In the genomic region with DNA sequence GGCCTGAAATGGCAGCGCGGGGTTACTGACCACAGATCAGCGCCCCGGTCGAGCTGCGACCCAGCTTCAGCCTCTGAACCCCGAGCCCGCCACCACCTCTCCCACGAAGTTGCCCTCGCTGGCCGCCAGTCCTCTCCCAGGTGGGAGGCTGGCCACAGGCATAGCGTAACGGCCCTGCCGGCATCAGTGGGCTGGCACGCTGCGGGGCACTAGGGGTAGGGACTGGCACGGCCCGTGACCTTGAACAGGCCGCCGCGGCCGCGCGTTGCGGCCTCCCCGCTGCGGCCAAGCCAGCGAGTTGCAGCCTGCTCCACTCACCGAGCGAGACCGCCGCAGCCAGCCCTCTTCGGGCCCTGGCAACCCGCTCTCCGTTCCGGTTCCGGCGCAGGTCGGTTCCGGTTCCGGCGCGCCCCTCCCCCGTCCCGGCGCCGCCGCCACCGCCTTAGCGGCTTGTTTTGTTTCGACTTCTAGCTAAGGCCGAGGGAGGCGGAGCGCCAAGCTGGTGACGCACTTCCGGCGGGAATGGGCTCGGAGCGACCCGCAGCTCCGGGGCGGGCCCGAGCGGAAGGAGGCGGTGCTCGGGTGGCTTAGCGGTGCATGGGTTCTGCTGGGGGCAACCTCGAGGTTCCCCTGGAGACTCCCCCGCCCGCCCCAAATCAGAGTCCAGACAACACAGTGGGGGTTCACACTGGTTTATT, we compare ENCODE assay signal across 8 cellular contexts. TPM values are rescaled to one million over a fixed set of nuclear protein-coding genes. Genes with fewer than 3 reads are reported as not detected.
DNase-seq lines count a peak whose midpoint lies in the region; ATAC-seq and TF ChIP-seq lines count a peak whose summit lies in the region.

A gene with protein sequence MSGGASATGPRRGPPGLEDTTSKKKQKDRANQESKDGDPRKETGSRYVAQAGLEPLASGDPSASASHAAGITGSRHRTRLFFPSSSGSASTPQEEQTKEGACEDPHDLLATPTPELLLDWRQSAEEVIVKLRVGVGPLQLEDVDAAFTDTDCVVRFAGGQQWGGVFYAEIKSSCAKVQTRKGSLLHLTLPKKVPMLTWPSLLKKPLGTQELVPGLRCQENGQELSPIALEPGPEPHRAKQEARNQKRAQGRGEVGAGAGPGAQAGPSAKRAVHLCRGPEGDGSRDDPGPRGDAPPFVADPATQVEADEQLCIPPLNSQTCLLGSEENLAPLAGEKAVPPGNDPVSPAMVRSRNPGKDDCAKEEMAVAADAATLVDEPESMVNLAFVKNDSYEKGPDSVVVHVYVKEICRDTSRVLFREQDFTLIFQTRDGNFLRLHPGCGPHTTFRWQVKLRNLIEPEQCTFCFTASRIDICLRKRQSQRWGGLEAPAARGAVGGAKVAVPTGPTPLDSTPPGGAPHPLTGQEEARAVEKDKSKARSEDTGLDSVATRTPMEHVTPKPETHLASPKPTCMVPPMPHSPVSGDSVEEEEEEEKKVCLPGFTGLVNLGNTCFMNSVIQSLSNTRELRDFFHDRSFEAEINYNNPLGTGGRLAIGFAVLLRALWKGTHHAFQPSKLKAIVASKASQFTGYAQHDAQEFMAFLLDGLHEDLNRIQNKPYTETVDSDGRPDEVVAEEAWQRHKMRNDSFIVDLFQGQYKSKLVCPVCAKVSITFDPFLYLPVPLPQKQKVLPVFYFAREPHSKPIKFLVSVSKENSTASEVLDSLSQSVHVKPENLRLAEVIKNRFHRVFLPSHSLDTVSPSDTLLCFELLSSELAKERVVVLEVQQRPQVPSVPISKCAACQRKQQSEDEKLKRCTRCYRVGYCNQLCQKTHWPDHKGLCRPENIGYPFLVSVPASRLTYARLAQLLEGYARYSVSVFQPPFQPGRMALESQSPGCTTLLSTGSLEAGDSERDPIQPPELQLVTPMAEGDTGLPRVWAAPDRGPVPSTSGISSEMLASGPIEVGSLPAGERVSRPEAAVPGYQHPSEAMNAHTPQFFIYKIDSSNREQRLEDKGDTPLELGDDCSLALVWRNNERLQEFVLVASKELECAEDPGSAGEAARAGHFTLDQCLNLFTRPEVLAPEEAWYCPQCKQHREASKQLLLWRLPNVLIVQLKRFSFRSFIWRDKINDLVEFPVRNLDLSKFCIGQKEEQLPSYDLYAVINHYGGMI (N-terminal part only) (minus strand): TSS at position 386 of the 698 bp plus-strand sequence. CDS start 1,678 bp downstream, outside the sequence.

- H3K4me3 ChIP-seq in OCI-LY3 (ENCODE audit: low read length) (peak within 1 kb of the TSS; percentile 91), mononuclear cell (ENCODE audit: low read length) (peak within 1 kb of the TSS; percentile 95)

- H3K4me1 ChIP-seq in OCI-LY3 (ENCODE audit: low read length), result peaks cover 15% of the 10 kb centered on the region
- peaks cover 24% of the 10 kb centered on the region for H3K4me1 ChIP-seq in mononuclear cell (ENCODE audit: insufficient read depth, low read length)

- peak within 1 kb of the TSS; percentile 97 for H3K4me2 ChIP-seq in OCI-LY3 (ENCODE audit: low read length)

- H3K9me3 ChIP-seq in OCI-LY3 (ENCODE audit: insufficient read depth, low read length) (no peaks in the 10 kb centered on the region), mononuclear cell (ENCODE audit: low read depth, low read length) (no peaks in the 10 kb centered on the region)

- H3K4me1 Mint-ChIP-seq in endothelial cell (ENCODE audit: unreplicated experiment), result peaks cover 5% of the 10 kb centered on the region

- H3K36me3 Mint-ChIP-seq in endothelial cell (ENCODE audit: low read depth, unreplicated experiment), result peaks cover 27% of the 10 kb centered on the region

- no peaks in the 10 kb centered on the region for H3K9me3 Mint-ChIP-seq in endothelial cell (ENCODE audit: unreplicated experiment)

- H3K27me3 ChIP-seq in OCI-LY3 (ENCODE audit: low read depth, low read length) (no peaks in the 10 kb centered on the region), mononuclear cell (ENCODE audit: insufficient read depth, low read length) (no peaks in the 10 kb centered on the region)

- H3K27ac ChIP-seq in OCI-LY3 (ENCODE audit: low read length), result peak within 1 kb of the TSS; percentile 81

- H3K27me3 Mint-ChIP-seq in endothelial cell (ENCODE audit: unreplicated experiment), result peaks cover 5% of the 10 kb centered on the region

- H3K4me3 Mint-ChIP-seq in endothelial cell (ENCODE audit: unreplicated experiment), result peak within 1 kb of the TSS; percentile 93

- no peaks in the 10 kb centered on the region for H4K20me1 ChIP-seq in OCI-LY3 (ENCODE audit: insufficient read depth, low read length)

- DNase-seq in COLO829 (ENCODE audit: low spot score) (peak; percentile 97), HT1080 (ENCODE audit: low read depth) (peak; percentile 93), endothelial cell (ENCODE audit: low spot score) (peak; percentile 88)
- DNase-seq in activated CD8-positive, alpha-beta memory T cell treated with anti-CD3 and anti-CD28 coated beads, Interleukin-2, amount 50 U/mL, for 48 hours, result peak; percentile 97
- DNase-seq in stimulated activated CD8-positive, alpha-beta memory T cell treated with anti-CD3 and anti-CD28 coated beads, Interleukin-4, amount 100 ng/mL, for 1 hour (ENCODE audit: low read depth in 2 of 2, low spot score in 1 of 2), result peak; percentile 83

- peaks cover 29% of the 10 kb centered on the region for H3K36me3 ChIP-seq in OCI-LY3 (replicated peaks; ENCODE audit: low read depth, low read length)

- peak within 1 kb of the TSS; percentile 92 for H3K27ac Mint-ChIP-seq in endothelial cell (ENCODE audit: unreplicated experiment)

- no peak for TF ChIP-seq CTCF in OCI-LY3 (IDR thresholded peaks at IDR 0.05; ENCODE audit: low read depth, low read length)
- TF ChIP-seq CTCF in endothelial cell (IDR thresholded peaks at IDR 0.05; ENCODE audit: unreplicated experiment), result no peak

- peak within 1 kb of the TSS; percentile 58; the same call in 1 of the 2 replicates for H2AFZ ChIP-seq in OCI-LY3 (ENCODE audit: low read depth, low read length)

- ATAC-seq in GM19463 (IDR thresholded peaks at IDR 0.05; ENCODE audit: unreplicated experiment), result peak; percentile 93

- peaks cover 19% of the 10 kb centered on the region for H3K79me2 ChIP-seq in OCI-LY3 (ENCODE audit: low read length)

- H3K9ac ChIP-seq in OCI-LY3 (ENCODE audit: low read length), result peak within 1 kb of the TSS; percentile 92

RNA-seq across cellular contexts. Expression of the gene that starts here (rescaled TPM):
- total RNA-seq in HT1080 (2014; rRNA removed; shearing (Covaris generic)), result 76.4 and 77.3 TPM in 2 replicates
- polyA plus RNA-seq in HT1080 (2015; cell fraction: cytosol; rRNA removed), result 41.8 and 45.5 TPM in 2 replicates
- polyA plus RNA-seq in HT1080 (2015; cell fraction: nucleus; rRNA removed), result 129 and 136 TPM in 2 replicates
- total RNA-seq in endothelial cell (ENCODE audit: unreplicated experiment) (38.8 TPM), mononuclear cell (21.5 TPM)

Comparison
In these comparisons a context has a peak if more than half of its experiments do, and no peak if none do; other contexts are left out.
1. Peak in every context shown above with its lines: DNase-seq, ATAC-seq, H3K4me3 ChIP-seq and H3K27ac ChIP-seq.